In the genomic region with DNA sequence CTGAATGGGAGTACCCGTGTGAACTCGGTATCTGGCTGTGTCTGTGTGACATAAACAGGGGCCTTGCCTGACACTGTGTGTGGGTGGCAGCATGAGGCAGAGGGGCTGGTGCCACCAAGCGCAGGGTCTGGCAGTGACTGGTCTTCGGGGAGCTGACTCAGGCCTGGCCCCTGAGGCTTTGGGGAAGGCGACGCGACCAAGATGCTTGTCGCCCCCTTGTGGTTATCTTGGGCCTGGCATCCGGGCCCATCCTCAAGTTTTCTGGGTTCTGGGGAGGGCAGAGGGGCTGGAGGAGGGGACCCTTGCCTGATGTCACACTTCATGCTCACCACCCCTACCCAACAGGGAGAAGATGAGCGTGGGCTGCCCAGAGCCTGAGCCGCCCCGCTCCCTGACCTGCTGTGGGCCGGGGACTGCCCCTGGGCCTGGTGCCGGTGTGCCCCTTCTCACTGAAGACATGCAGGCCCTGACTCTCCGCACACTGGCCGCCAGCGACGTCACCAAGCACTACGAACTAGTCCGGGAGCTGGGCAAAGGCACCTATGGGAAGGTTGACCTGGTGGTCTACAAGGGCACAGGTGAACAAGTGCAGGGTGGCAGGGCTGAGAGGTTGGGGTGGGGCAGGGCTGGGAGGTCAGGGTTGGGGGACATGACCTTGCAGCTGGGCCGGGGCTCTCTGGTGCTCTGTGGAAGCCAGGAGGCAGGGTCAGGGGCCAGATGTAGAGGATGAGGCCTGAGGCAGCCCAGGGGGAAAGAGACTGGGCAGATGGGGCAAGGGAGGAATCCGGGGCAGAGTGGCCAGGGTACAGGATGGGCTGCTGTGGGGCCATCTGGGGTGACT, we compare ENCODE assay signal across 8 cellular contexts. TPM values are rescaled to one million over a fixed set of nuclear protein-coding genes. Genes with fewer than 3 reads are reported as not detected.
A peak's percentile ranks its signal among the peaks of the same experiment; 100 is the strongest.
DNase-seq lines count a peak whose midpoint lies in the region; ATAC-seq and TF ChIP-seq lines count a peak whose summit lies in the region.

No MANE protein-coding gene starts in this region.

- H3K27ac ChIP-seq in OCI-LY3 (ENCODE audit: low read length): no peak overlapping the region
- H3K27ac ChIP-seq in fibroblast of lung (ENCODE audit: insufficient read depth, low read length): no peak overlapping the region
- no peak overlapping the region for H3K27ac ChIP-seq in ovary
- no peak overlapping the region for H3K27ac ChIP-seq in tibial artery

- no peak overlapping the region for H3K4me3 Mint-ChIP-seq in activated T-cell treated with anti-CD3 and anti-CD28 coated beads, Interleukin-2, amount 50 U/mL, for 4 hours

- intact Hi-C loops in ovary (cut with DNase I): no loop called here
- intact Hi-C loops in tibial artery (cut with DNase I; ENCODE audit: low total_unique reads): loop anchor here (5.0 kb wide), 1 partner anchor 40 kb away; no protein-coding TSS in a partner anchor

- H3K79me2 ChIP-seq in OCI-LY3 (ENCODE audit: low read length) (no peaks in the 10 kb centered on the region), fibroblast of lung (ENCODE audit: control insufficient read depth, insufficient read depth, low read length) (no peaks in the 10 kb centered on the region)

- peaks cover 12% of the 10 kb centered on the region for H3K36me3 Mint-ChIP-seq in activated T-cell treated with anti-CD3 and anti-CD28 coated beads, Interleukin-2, amount 50 U/mL, for 4 hours (ENCODE audit: insufficient read depth)

- no peaks in the 10 kb centered on the region for H3K27me3 Mint-ChIP-seq in activated T-cell treated with anti-CD3 and anti-CD28 coated beads, Interleukin-2, amount 50 U/mL, for 4 hours (ENCODE audit: low read depth)

- H3K4me1 ChIP-seq in OCI-LY3 (ENCODE audit: low read length) (peaks cover 9% of the 10 kb centered on the region; the same call in 1 of the 2 replicates), fibroblast of lung (ENCODE audit: control insufficient read depth, extremely low read depth, insufficient read depth, low read length) (no peaks in the 10 kb centered on the region), ovary (ENCODE audit: insufficient read depth) (no peaks in the 10 kb centered on the region), tibial artery (no peaks in the 10 kb centered on the region)

- H2AFZ ChIP-seq in OCI-LY3 (ENCODE audit: low read depth, low read length): 0 out of 2 replicates have a peak overlapping the region, but pooled peaks have one; percentile 80
- no peak overlapping the region for H2AFZ ChIP-seq in fibroblast of lung (ENCODE audit: low read length)

- no peaks in the 10 kb centered on the region for H3K9me3 ChIP-seq in OCI-LY3 (ENCODE audit: insufficient read depth, low read length)
- H3K9me3 ChIP-seq in fibroblast of lung (ENCODE audit: control insufficient read depth, insufficient read depth, low read depth, low read length): no peaks in the 10 kb centered on the region
- no peaks in the 10 kb centered on the region for H3K9me3 ChIP-seq in ovary
- H3K9me3 ChIP-seq in tibial artery: no peaks in the 10 kb centered on the region

- peaks cover 26% of the 10 kb centered on the region for H3K4me1 Mint-ChIP-seq in activated T-cell treated with anti-CD3 and anti-CD28 coated beads, Interleukin-2, amount 50 U/mL, for 4 hours (ENCODE audit: low read depth)

- H3K4me2 ChIP-seq in OCI-LY3 (ENCODE audit: low read length): peak overlapping the region; percentile 48
- no peak overlapping the region for H3K4me2 ChIP-seq in fibroblast of lung (ENCODE audit: extremely low read depth, insufficient read depth, low read length)

- no peak overlapping the region for H3K9ac ChIP-seq in OCI-LY3 (ENCODE audit: low read length)
- H3K9ac ChIP-seq in fibroblast of lung (ENCODE audit: insufficient read depth, low read length): no peak overlapping the region

- TF ChIP-seq EP300 in ovary (IDR thresholded peaks at IDR 0.05): no peak

- DNase-seq in SHP77 (lab: John Stamatoyannopoulos, UW) (peak; percentile 26 to 55), SHP77 treated with DMSO at 0.1 percent for 48 hours (lab: John Stamatoyannopoulos, UW) (no peak), fibroblast of lung (ENCODE audit: low read depth in 2 of 2) (peak; percentile 33 to 37), ovary (peak; percentile 15 to 54 (median 41)), tibial artery (peak in 1 of 2 donors; percentile 30)
- peak; percentile 77 for DNase-seq in activated T-cell treated with anti-CD3 and anti-CD28 coated beads, Interleukin-2, amount 50 U/mL, for 4 hours

- no peak for TF ChIP-seq POLR2A in ovary (IDR thresholded peaks at IDR 0.05)

- H3K9me3 Mint-ChIP-seq in activated T-cell treated with anti-CD3 and anti-CD28 coated beads, Interleukin-2, amount 50 U/mL, for 4 hours: no peaks in the 10 kb centered on the region

- H4K20me1 ChIP-seq in OCI-LY3 (ENCODE audit: insufficient read depth, low read length) (no peaks in the 10 kb centered on the region), fibroblast of lung (ENCODE audit: control insufficient read depth, extremely low read depth, insufficient read depth, low read length) (no peaks in the 10 kb centered on the region)

- H3K36me3 ChIP-seq in OCI-LY3 (replicated peaks; ENCODE audit: low read depth, low read length): no peaks in the 10 kb centered on the region
- H3K36me3 ChIP-seq in fibroblast of lung (ENCODE audit: control insufficient read depth, insufficient read depth, low read length): no peaks in the 10 kb centered on the region
- no peaks in the 10 kb centered on the region for H3K36me3 ChIP-seq in ovary
- no peaks in the 10 kb centered on the region for H3K36me3 ChIP-seq in tibial artery

- peak; percentile 92 to 97 for ATAC-seq in activated T-cell treated with anti-CD3 and anti-CD28 coated beads, Interleukin-2, amount 50 U/mL, for 4 hours
- no peak for ATAC-seq in HG03439 (IDR thresholded peaks at IDR 0.05; ENCODE audit: unreplicated experiment)

- WGBS in ovary, 3 donors: 48 to 63% (median 48%) methylated on average over 18 to 22 of the region's 22 CpGs

- H3K4me3 ChIP-seq in OCI-LY3 (ENCODE audit: low read length): peak overlapping the region; percentile 31; the same call in 1 of the 2 replicates
- H3K4me3 ChIP-seq in fibroblast of lung (replicated peaks in 1 of 4; ENCODE audit: control extremely low read depth in 1 of 4, insufficient read depth in 1 of 4, low read depth in 3 of 4, low read length in 4 of 4): no peak overlapping the region
- H3K4me3 ChIP-seq in ovary: no peak overlapping the region
- H3K4me3 ChIP-seq in tibial artery: no peak overlapping the region

- H3K27me3 ChIP-seq in OCI-LY3 (ENCODE audit: low read depth, low read length): no peaks in the 10 kb centered on the region
- no peaks in the 10 kb centered on the region for H3K27me3 ChIP-seq in fibroblast of lung (ENCODE audit: control insufficient read depth, insufficient read depth, low read length)
- H3K27me3 ChIP-seq in ovary: no peaks in the 10 kb centered on the region
- H3K27me3 ChIP-seq in tibial artery: peaks cover 0 to 26% of the 10 kb centered on the region in 2 donors

- peak; percentile 90 for TF ChIP-seq CTCF in OCI-LY3 (IDR thresholded peaks at IDR 0.05; ENCODE audit: low read depth, low read length)
- peak; percentile 78 to 83 for TF ChIP-seq CTCF in fibroblast of lung (conservative IDR thresholded peaks at IDR 0.05 in 1 of 2, IDR thresholded peaks at IDR 0.05 in 1 of 2; ENCODE audit: low read depth in 1 of 2, low read length in 2 of 2)
- peak; percentile 10 to 50 (median 24) for TF ChIP-seq CTCF in ovary (IDR thresholded peaks at IDR 0.05)
- TF ChIP-seq CTCF in tibial artery (IDR thresholded peaks at IDR 0.05): peak; percentile 63 to 70

RNA-seq across cellular contexts. Expression of gene SBK1, which starts 24.9 kb away (rescaled TPM):
- 1 to 10 TPM; 1.4 to 1.5 (median 1.5) TPM for total RNA-seq in activated T-cell treated with anti-CD3 and anti-CD28 coated beads, Interleukin-2, amount 50 U/mL, for 4 hours
- under 0.01 TPM in 2 replicates for total RNA-seq in fibroblast of lung
- 0.01 TPM in 1 of 2 replicates, not detected in the other for polyA plus RNA-seq in fibroblast of lung
- polyA plus RNA-seq in fibroblast of lung (2012): 0.03 TPM in 1 of 2 replicates, not detected in the other
- polyA minus RNA-seq in fibroblast of lung (ENCODE audit: low replicate concordance): not detected in 2 replicates
- 1 to 10 TPM in 2 of 7 donors, under 1 TPM in 5; 0.37 to 1.5 (median 0.80) TPM for total RNA-seq in ovary
- under 1 TPM; 0.32 to 0.79 TPM for polyA plus RNA-seq in ovary

RNA-seq across cellular contexts. Expression of gene NPIPB6, which starts 46.0 kb away (rescaled TPM):
- total RNA-seq in activated T-cell treated with anti-CD3 and anti-CD28 coated beads, Interleukin-2, amount 50 U/mL, for 4 hours: 1 to 10 TPM in 1 of 3 donors, under 1 TPM in 1, not detected in 1; 0.81 to 1.4 TPM
- total RNA-seq in fibroblast of lung (0.66 TPM in 1 of 2 replicates, not detected in the other), ovary (1 to 10 TPM in 6 of 7 donors, under 1 TPM in 1; 0.57 to 6.7 (median 3.3) TPM)
- polyA plus RNA-seq in fibroblast of lung (0.05 and 0.23 TPM in 2 replicates), ovary (under 1 TPM; 0.58 to 0.92 TPM)
- 0.19 TPM in 1 of 2 replicates, not detected in the other for polyA plus RNA-seq in fibroblast of lung (2012)
- polyA minus RNA-seq in fibroblast of lung (ENCODE audit: low replicate concordance): not detected in 2 replicates

Comparison
In these comparisons a context has a peak if more than half of its experiments do, and no peak if none do; other contexts are left out.
1. CTCF ChIP-seq: peak in every context shown above with its lines; median percentile 90 in OCI-LY3; 80 in fibroblast of lung; 66 in tibial artery; 24 in ovary.